ENCODE assay signal across 9 cellular contexts in the genomic region with DNA sequence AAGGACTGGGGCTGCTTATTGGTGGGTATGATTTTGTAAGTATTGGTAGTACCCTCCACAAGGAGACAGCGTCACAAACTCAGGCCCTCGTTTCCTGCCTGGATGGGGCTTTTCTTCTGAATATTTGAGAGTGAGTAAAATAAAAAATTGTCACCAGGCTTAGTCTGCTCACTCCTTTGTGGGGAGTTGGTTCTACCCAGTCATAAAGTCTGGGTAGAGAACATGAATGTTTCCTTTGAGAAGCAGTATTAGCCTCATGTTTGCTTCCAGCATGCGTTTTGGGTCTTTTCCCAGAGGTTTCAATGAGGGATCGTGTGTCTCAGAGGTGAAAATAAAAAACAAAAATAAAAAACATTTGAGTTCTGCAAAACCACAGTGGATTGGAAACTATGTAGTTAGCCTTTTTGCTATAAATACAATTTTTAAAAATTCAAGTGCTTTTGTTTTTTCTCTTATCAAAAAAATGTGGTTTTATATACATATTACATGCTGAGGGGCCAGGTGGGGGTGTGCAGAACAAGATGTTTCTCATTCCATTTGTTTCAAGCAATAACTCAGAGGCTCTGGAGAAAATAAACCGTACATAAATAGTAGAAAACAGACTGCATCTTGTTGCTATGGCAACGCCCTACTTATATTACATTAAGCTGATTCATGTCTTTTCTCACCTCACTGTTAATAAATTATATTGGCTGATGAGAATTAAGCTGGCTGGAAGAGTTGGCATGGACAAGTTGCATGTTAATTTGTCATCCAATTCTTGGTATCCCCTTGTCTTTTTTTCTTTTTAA.
A peak's percentile ranks its signal among the peaks of the same experiment; 100 is the strongest.
DNase-seq lines count a peak whose midpoint lies in the region; ATAC-seq and TF ChIP-seq lines count a peak whose summit lies in the region.
"Had no signal": no experiment of that assay in that cellular context is flagged by ENCODE, and none has a peak within 500 bp of the region (broad histone marks: within the 10 kb centered on the region; RNA-seq: fewer than 3 reads in every experiment).

No MANE protein-coding gene starts in this region.

- H3K9me3 Mint-ChIP-seq in osteocyte (ENCODE audit: unreplicated experiment) = peaks cover 5% of the 10 kb centered on the region

- no peaks in the 10 kb centered on the region for H3K36me3 Mint-ChIP-seq in osteocyte (ENCODE audit: unreplicated experiment)

- H3K27ac Mint-ChIP-seq in osteocyte (ENCODE audit: unreplicated experiment) = peak overlapping the region; percentile 45

- TF ChIP-seq CTCF in osteocyte (IDR thresholded peaks at IDR 0.05) = no peak

- DNase-seq in DMS53 (lab: John Stamatoyannopoulos, UW) (peak; percentile 79), DMS53 treated with DMSO at 0.1 percent for 48 hours (lab: John Stamatoyannopoulos, UW; ENCODE audit: unreplicated experiment) (no peak), NCI-H748 treated with DMSO at 0.1 percent for 48 hours (lab: John Stamatoyannopoulos, UW) (peak; percentile 1), epidermal melanocyte (ENCODE audit: insufficient read length, low spot score) (peak; percentile 53), osteocyte (ENCODE audit: extremely low spot score, unreplicated experiment) (no peak)
- DNase-seq: KG1 had no signal

- peaks cover 4% of the 10 kb centered on the region for H3K27me3 Mint-ChIP-seq in osteocyte (ENCODE audit: unreplicated experiment)

- peaks cover 3% of the 10 kb centered on the region for H3K4me1 Mint-ChIP-seq in osteocyte (ENCODE audit: unreplicated experiment)

- ATAC-seq in GM21786 (IDR thresholded peaks at IDR 0.05; ENCODE audit: unreplicated experiment) (no peak), HG02885 (IDR thresholded peaks at IDR 0.05; ENCODE audit: poor library complexity, unreplicated experiment) (no peak), HG02763 (IDR thresholded peaks at IDR 0.05; ENCODE audit: unreplicated experiment) (no peak)

- H3K4me3 Mint-ChIP-seq in osteocyte (ENCODE audit: unreplicated experiment) = no peak overlapping the region

Comparison
In these comparisons a context has a peak if more than half of its experiments do, and no peak if none do; other contexts are left out.
1. DNase-seq: peak in DMS53 (single experiment), NCI-H748 treated with DMSO at 0.1 percent for 48 hours (single experiment) and epidermal melanocyte (single experiment); none in DMS53 treated with DMSO at 0.1 percent for 48 hours (single experiment) and osteocyte (single experiment).